In the genomic region with DNA sequence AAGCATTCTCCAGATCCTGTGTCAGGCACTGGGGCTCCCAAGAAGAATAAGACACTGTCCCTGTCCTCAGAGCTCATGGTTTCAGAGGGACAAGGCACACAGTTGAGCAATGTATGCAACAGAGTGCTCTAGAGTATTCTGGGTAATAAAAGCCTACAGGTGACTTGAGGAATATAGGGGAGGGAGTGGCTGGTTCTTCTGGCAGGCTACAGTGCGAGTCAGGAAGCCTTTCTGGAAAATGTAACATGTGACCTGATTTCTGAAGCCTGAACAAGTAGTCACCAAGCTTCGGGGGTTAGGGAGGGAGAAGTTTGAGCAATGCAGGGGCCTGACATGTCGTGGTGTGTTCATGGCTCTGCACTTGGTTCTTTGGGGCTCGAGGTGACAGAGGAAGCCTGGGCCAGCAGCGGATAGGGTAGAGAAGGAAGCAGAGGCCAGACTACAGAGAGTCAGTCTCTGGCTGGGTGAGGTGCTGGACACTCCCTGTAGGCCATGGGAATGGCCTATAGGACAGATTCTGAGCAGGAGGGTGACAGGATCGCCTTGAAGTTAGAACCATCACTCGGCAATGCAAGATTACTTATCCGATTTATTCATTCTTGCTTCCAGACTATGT, we compare ENCODE assay signal across 18 cellular contexts. TPM values are rescaled to one million over a fixed set of nuclear protein-coding genes. Genes with fewer than 3 reads are reported as not detected.
"Had no signal": no experiment of that assay in that cellular context is flagged by ENCODE, and none has a peak within 500 bp of the region (broad histone marks: within the 10 kb centered on the region; RNA-seq: fewer than 3 reads in every experiment).

No MANE protein-coding gene starts in this region.

- ATAC-seq: activated T-helper 17 cell treated with anti-CD3 and anti-CD28 coated beads, Interleukin-2, amount 50 U/mL, for 72 hours; body of pancreas; gastrocnemius medialis; heart right ventricle; stimulated activated memory B cell treated with anti-CD40 and anti-IgM and Interleukin-4, amounts not matched to agents 10 μg/mL and 1 μg/mL and 100 μg/mL, for 72 hours had no signal

- H3K4me3 ChIP-seq: body of pancreas, esophagus muscularis mucosa, gastrocnemius medialis, heart right ventricle, right atrium auricular region, upper lobe of left lung had no signal

- H3K4me1 ChIP-seq: esophagus muscularis mucosa, gastrocnemius medialis, right atrium auricular region had no signal

- H3K27me3 ChIP-seq: body of pancreas, esophagus muscularis mucosa, gastrocnemius medialis, heart right ventricle, neutrophil, right atrium auricular region, upper lobe of left lung had no signal

- FAIRE-seq: keratinocyte had no signal

- H3K36me3 ChIP-seq: esophagus muscularis mucosa, gastrocnemius medialis, heart right ventricle, neutrophil, right atrium auricular region, upper lobe of left lung had no signal

- DNase-seq: activated B cell treated with CpG ODN at 0.5 μM for 24 hours; activated CD4-positive, alpha-beta T cell treated with anti-CD3 and anti-CD28 coated beads, Interleukin-2, amount 10 ng/mL, durations not matched to agents 24 days and 14 days; activated CD8-positive, alpha-beta memory T cell treated with anti-CD3 and anti-CD28 coated beads for 24 hours; activated naive CD4-positive, alpha-beta T cell treated with anti-CD3 and anti-CD28 coated beads, Interleukin-2, amount 50 U/mL, for 16 hours; activated T-cell treated with anti-CD3 and anti-CD28 coated beads for 4 hours; body of pancreas; endodermal cell; gastrocnemius medialis; heart right ventricle; naive B cell; substantia nigra had no signal

- H3K9me3 ChIP-seq: body of pancreas, esophagus muscularis mucosa, gastrocnemius medialis, heart right ventricle, neutrophil, right atrium auricular region, upper lobe of left lung had no signal

- H3K27ac ChIP-seq: body of pancreas, esophagus muscularis mucosa, gastrocnemius medialis, heart right ventricle, neutrophil, right atrium auricular region, upper lobe of left lung had no signal

RNA-seq across cellular contexts. Expression of gene LRRC75A, which starts 16.0 kb away (rescaled TPM):
- polyA plus RNA-seq: keratinocyte had no signal
